22 cellular contexts compared by ENCODE assay signal in genomic region chr7:111910656-111911055, GRCh38.
"Had no signal": no experiment of that assay in that cellular context is flagged by ENCODE, and none has a peak within 500 bp of the region (broad histone marks: within the 10 kb centered on the region; RNA-seq: fewer than 3 reads in every experiment).

No MANE protein-coding gene starts in this region.

- ATAC-seq: K562 had no signal

- H3K4me3 ChIP-seq: K562, SJSA1, SK-N-MC had no signal

- H3K36me3 ChIP-seq: SJSA1 had no signal

- H3K4me1 ChIP-seq: SJSA1 had no signal

- H3K4me2 ChIP-seq: KMS-11 had no signal

- H3K9me3 ChIP-seq: SJSA1 had no signal

- H3K36me3 Mint-ChIP-seq: IgD-negative memory B cell had no signal

- H3K4me3 Mint-ChIP-seq: IgD-negative memory B cell had no signal

- H3K4me1 Mint-ChIP-seq: IgD-negative memory B cell had no signal

- H3K27me3 ChIP-seq: SJSA1 had no signal

- H3K9me3 Mint-ChIP-seq: IgD-negative memory B cell had no signal

- H3K27ac Mint-ChIP-seq: IgD-negative memory B cell had no signal

- H3K27ac ChIP-seq: HL-60, KMS-11, SJSA1, SK-N-MC had no signal

- DNase-seq: Kasumi-1, NCI-H1092, NCI-H1105 treated with DMSO at 0.1 percent for 48 hours, NCI-H1417 treated with DMSO at 0.1 percent for 48 hours, NCI-H146, NCI-H1694 treated with DMSO at 0.1 percent for 48 hours, NCI-H1930, NCI-H2081 treated with DMSO at 0.1 percent for 48 hours, NCI-H345, NCI-H446 treated with DMSO at 0.1 percent for 48 hours, NCI-H510A treated with DMSO at 0.1 percent for 48 hours, NCI-H526, NCI-H748 treated with DMSO at 0.1 percent for 48 hours, Right ventricle myocardium superior, RPMI8226, SIG-M5 had no signal
